Comparison of ENCODE assay signal across 10 cellular contexts in the genomic region with DNA sequence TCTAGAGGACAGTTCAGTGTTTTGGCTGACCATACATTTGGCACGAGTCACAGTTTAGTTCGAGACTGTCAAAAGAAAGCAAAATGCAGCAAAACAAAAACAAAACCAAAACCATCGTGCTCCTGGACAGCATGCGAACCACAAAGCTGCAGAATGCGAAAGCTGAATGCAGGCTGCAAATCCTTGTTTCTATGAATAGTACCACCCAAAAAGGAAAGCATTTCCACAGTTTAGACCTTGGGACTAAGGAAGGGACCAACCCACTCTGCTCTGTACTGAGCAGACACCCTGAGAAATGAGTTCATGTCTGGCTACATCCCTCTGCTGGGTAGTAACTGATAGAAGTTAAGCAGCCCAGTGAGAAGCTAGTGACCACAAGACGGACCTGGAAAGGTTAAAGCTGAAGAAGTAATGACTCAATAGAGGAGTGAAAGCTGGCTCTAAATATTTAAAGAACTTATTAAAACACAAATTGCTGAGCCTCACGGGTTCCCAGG. TPM values are rescaled to one million over a fixed set of nuclear protein-coding genes. Genes with fewer than 3 reads are reported as not detected.
A peak's percentile ranks its signal among the peaks of the same experiment; 100 is the strongest.
DNase-seq lines count a peak whose midpoint lies in the region; ATAC-seq and TF ChIP-seq lines count a peak whose summit lies in the region.
"Had no signal": no experiment of that assay in that cellular context is flagged by ENCODE, and none has a peak within 500 bp of the region (broad histone marks: within the 10 kb centered on the region; RNA-seq: fewer than 3 reads in every experiment).

No MANE protein-coding gene starts in this region.

- H2BK15ac ChIP-seq in mesendoderm (replicated peaks; ENCODE audit: low read depth): no peak overlapping the region

- DNase-seq in adipocyte (ENCODE audit: low read depth) (peak; percentile 60), psoas muscle (no peak), trophoblast cell (no peak), mesendoderm (no peak)
- DNase-seq: NCI-H1092; stimulated activated CD4-positive, alpha-beta T cell treated with anti-CD3 and anti-CD28 coated beads, Interleukin-1b, Interleukin-23, amount 100 ng/mL, for 48 hours had no signal

- H3K4me3 ChIP-seq in adipocyte (ENCODE audit: low read length): peak overlapping the region; percentile 71
- H3K4me3 ChIP-seq in psoas muscle: peak overlapping the region; percentile 19
- no peak overlapping the region for H3K4me3 ChIP-seq in trophoblast cell (ENCODE audit: low read depth, low read length)
- no peak overlapping the region for H3K4me3 ChIP-seq in mesendoderm (ENCODE audit: low read length)

- H3K27me3 ChIP-seq in adipocyte (replicated peaks; ENCODE audit: control insufficient read depth, insufficient read depth, low read length) (no peaks in the 10 kb centered on the region), psoas muscle (ENCODE audit: insufficient read depth in 3 of 3, low read length in 2 of 3) (no peaks in the 10 kb centered on the region), trophoblast cell (ENCODE audit: insufficient read depth, low read length) (no peaks in the 10 kb centered on the region), mesendoderm (ENCODE audit: insufficient read depth, low read length, poor library complexity) (no peaks in the 10 kb centered on the region)

- H3K4me2 ChIP-seq in trophoblast cell (ENCODE audit: low read length) (no peak overlapping the region), mesendoderm (ENCODE audit: low read length) (no peak overlapping the region)

- 68 to 74% (median 71%) methylated on average over 7 of the region's 7 CpGs for WGBS in psoas muscle, 3 donors
- WGBS in trophoblast cell (ENCODE audit: extremely low coverage, insufficient coverage, insufficient read length): no CpG with 5 or more reads among the region's 7 CpGs
- no CpG with 5 or more reads among the region's 7 CpGs for whole genome bisulfite sequencing in mesendoderm (ENCODE audit: extremely low coverage, insufficient coverage, low lambda C conversion rate)

- no peak overlapping the region for H2AFZ ChIP-seq in trophoblast cell (ENCODE audit: insufficient read depth, low read length, poor library complexity)

- no peak overlapping the region for H3K23ac ChIP-seq in trophoblast cell (ENCODE audit: low read length)
- no peak overlapping the region for H3K23ac ChIP-seq in mesendoderm (ENCODE audit: low read length)

- H2BK5ac ChIP-seq in trophoblast cell (ENCODE audit: low read depth, low read length, poor library complexity): no peak overlapping the region
- H2BK5ac ChIP-seq in mesendoderm (ENCODE audit: low read length): no peak overlapping the region

- H3K9ac ChIP-seq in adipocyte (ENCODE audit: low read length) (peak overlapping the region; percentile 18), trophoblast cell (ENCODE audit: low read length) (no peak overlapping the region), mesendoderm (ENCODE audit: low read length) (no peak overlapping the region)

- H2BK120ac ChIP-seq in trophoblast cell (ENCODE audit: insufficient read depth, low read length, poor library complexity): no peak overlapping the region
- no peak overlapping the region for H2BK120ac ChIP-seq in mesendoderm (ENCODE audit: low read depth, low read length)

- H2BK12ac ChIP-seq in trophoblast cell (ENCODE audit: low read length): no peak overlapping the region

- H3K18ac ChIP-seq in trophoblast cell (ENCODE audit: low read length) (no peak overlapping the region), mesendoderm (ENCODE audit: low read length) (no peak overlapping the region)

- ATAC-seq in GM18517 (IDR thresholded peaks at IDR 0.05; ENCODE audit: unreplicated experiment) (peak; percentile 39), HG02763 (IDR thresholded peaks at IDR 0.05; ENCODE audit: unreplicated experiment) (peak; percentile 51), psoas muscle (no peak), HG03025 (IDR thresholded peaks at IDR 0.05; ENCODE audit: low FRiP score, unreplicated experiment) (no peak), GM21447 (IDR thresholded peaks at IDR 0.05; ENCODE audit: unreplicated experiment) (no peak)

- H3K79me2 ChIP-seq in trophoblast cell (ENCODE audit: control insufficient read depth, insufficient read depth, low read length, poor library complexity): peaks cover 22% of the 10 kb centered on the region
- H3K79me2 ChIP-seq in mesendoderm (ENCODE audit: control insufficient read depth, insufficient read depth, low read length): peaks cover 29% of the 10 kb centered on the region

- H3K9me3 ChIP-seq in adipocyte (ENCODE audit: control insufficient read depth, low read length) (no peaks in the 10 kb centered on the region), psoas muscle (no peaks in the 10 kb centered on the region), trophoblast cell (ENCODE audit: insufficient read depth, low read depth, low read length) (no peaks in the 10 kb centered on the region)

- H3K56ac ChIP-seq in mesendoderm (ENCODE audit: low read length): no peak overlapping the region

- H4K8ac ChIP-seq in trophoblast cell (ENCODE audit: low read depth, low read length) (no peak overlapping the region), mesendoderm (ENCODE audit: low read depth, low read length) (no peak overlapping the region)

- no peak overlapping the region for H4K91ac ChIP-seq in trophoblast cell (ENCODE audit: low read depth, low read length)

- no peak overlapping the region for H4K5ac ChIP-seq in mesendoderm (ENCODE audit: low read length)

- TF ChIP-seq CTCF in psoas muscle (IDR thresholded peaks at IDR 0.05): no peak

- peaks cover 15% of the 10 kb centered on the region for H3K4me1 ChIP-seq in adipocyte (ENCODE audit: control insufficient read depth, insufficient read depth, low read length)
- peaks cover 4% of the 10 kb centered on the region for H3K4me1 ChIP-seq in psoas muscle
- peaks cover 17 to 24% of the 10 kb centered on the region in 2 experiments for H3K4me1 ChIP-seq in trophoblast cell (ENCODE audit: control insufficient read depth in 1 of 2, insufficient read depth in 2 of 2, low read length in 2 of 2)
- peaks cover 11% of the 10 kb centered on the region for H3K4me1 ChIP-seq in mesendoderm (ENCODE audit: control insufficient read depth, low read depth, low read length)

- peaks cover 21% of the 10 kb centered on the region for H3K79me1 ChIP-seq in trophoblast cell (ENCODE audit: low read length)
- peaks cover 3% of the 10 kb centered on the region for H3K79me1 ChIP-seq in mesendoderm (ENCODE audit: low read length)

- H2AK5ac ChIP-seq in trophoblast cell (ENCODE audit: low read length): no peak overlapping the region
- no peak overlapping the region for H2AK5ac ChIP-seq in mesendoderm (ENCODE audit: low read length)

- H3K27ac ChIP-seq in psoas muscle (no peak overlapping the region), trophoblast cell (ENCODE audit: low read depth, low read length) (no peak overlapping the region), mesendoderm (ENCODE audit: low read depth, low read length) (no peak overlapping the region)

- no peak overlapping the region for H4K12ac ChIP-seq in trophoblast cell (ENCODE audit: low read depth, low read length)

- H3K14ac ChIP-seq in trophoblast cell (ENCODE audit: low read length): no peak overlapping the region

- no peak overlapping the region for H3K4ac ChIP-seq in trophoblast cell (ENCODE audit: low read depth, low read length)
- no peak overlapping the region for H3K4ac ChIP-seq in mesendoderm (ENCODE audit: low read depth, low read length)

- intact Hi-C loops in psoas muscle (cut with DNase I): loop anchor here (10.0 kb wide), 1 partner anchor 216 kb away; no protein-coding TSS in a partner anchor

- H3K36me3 ChIP-seq in adipocyte (ENCODE audit: control insufficient read depth, insufficient read depth, low read length, severe bottlenecking) (peaks cover 4% of the 10 kb centered on the region), psoas muscle (ENCODE audit: insufficient read depth in 1 of 2, low read depth in 1 of 2) (peaks cover 0 to 12% of the 10 kb centered on the region in 2 donors), trophoblast cell (ENCODE audit: control insufficient read depth in 1 of 2, insufficient read depth in 2 of 2, low read length in 2 of 2) (peaks cover 11 to 18% of the 10 kb centered on the region in 2 experiments), mesendoderm (ENCODE audit: control insufficient read depth, insufficient read depth, low read length) (peaks cover 1% of the 10 kb centered on the region)

RNA-seq across cellular contexts. Expression of gene GCNT4, which starts 3.9 kb away (rescaled TPM):
- total RNA-seq in psoas muscle: 1 to 10 TPM; 1.4 to 3.5 (median 2.0) TPM
- polyA plus RNA-seq in psoas muscle: 1 to 10 TPM in 2 of 3 donors, under 1 TPM in 1; 0.65 to 3.2 (median 1.1) TPM
- 6.8 and 7.2 TPM in 2 replicates for polyA plus RNA-seq in trophoblast cell (2013)
- 13.6 TPM for polyA plus RNA-seq in mesendoderm (2013, experiment 1 of 2)
- polyA plus RNA-seq in mesendoderm (2013, experiment 2 of 2): 13.4 TPM

Comparison
In these comparisons a context has a peak if more than half of its experiments do, and no peak if none do; other contexts are left out.
1. ATAC-seq: peak in GM18517 (single experiment) and HG02763 (single experiment); none in psoas muscle (0 of 4), HG03025 (single experiment) and GM21447 (single experiment).
2. H3K4me3 ChIP-seq: peak in adipocyte (single experiment) and psoas muscle (single experiment); none in trophoblast cell (single experiment) and mesendoderm (single experiment).